1 cellular context compared by ENCODE assay signal in the genomic region with DNA sequence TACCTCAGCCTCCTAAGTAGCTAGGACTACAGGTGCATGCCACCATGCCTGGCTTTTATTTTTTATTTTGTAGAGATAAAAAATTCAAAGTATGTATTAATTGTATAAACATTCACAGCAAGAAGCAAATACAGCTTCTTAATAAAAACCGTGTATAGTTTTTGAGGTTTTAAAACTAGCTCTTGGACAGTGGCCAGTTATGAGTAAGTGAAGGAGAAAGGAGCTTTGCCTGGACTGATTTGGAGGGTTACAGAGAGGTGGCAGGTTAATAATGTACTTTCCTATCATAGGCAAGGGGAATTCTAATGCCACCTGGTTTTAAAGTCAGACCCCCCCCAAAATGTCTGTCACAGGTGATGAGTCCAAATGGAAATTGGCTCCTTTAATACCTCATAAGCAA.
TF ChIP-seq lines count a peak whose summit lies in the region.

No MANE protein-coding gene starts in this region.

TF ChIP-seq in IMR-90, 13 proteins besides CTCF, POLR2A, EP300 and RAD21 (continued from another document):
- TF ChIP-seq, protein P1, sequence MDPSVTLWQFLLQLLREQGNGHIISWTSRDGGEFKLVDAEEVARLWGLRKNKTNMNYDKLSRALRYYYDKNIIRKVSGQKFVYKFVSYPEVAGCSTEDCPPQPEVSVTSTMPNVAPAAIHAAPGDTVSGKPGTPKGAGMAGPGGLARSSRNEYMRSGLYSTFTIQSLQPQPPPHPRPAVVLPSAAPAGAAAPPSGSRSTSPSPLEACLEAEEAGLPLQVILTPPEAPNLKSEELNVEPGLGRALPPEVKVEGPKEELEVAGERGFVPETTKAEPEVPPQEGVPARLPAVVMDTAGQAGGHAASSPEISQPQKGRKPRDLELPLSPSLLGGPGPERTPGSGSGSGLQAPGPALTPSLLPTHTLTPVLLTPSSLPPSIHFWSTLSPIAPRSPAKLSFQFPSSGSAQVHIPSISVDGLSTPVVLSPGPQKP (IDR thresholded peaks at IDR 0.05; ENCODE audit: borderline replicate concordance, low read depth, low read length), result no peak
- TF ChIP-seq RCOR1 (IDR thresholded peaks at IDR 0.05; ENCODE audit: insufficient replicate concordance, low read length) (no peak), CHD1 (IDR thresholded peaks at IDR 0.05; ENCODE audit: low read depth, low read length) (no peak), RFX5 (IDR thresholded peaks at IDR 0.05; ENCODE audit: low read depth, low read length) (no peak), BHLHE40 (IDR thresholded peaks at IDR 0.05; ENCODE audit: low read depth, low read length) (no peak), MAZ (IDR thresholded peaks at IDR 0.05; ENCODE audit: borderline replicate concordance, low read depth, low read length) (no peak), FOS (IDR thresholded peaks at IDR 0.05; ENCODE audit: low read depth, low read length) (no peak), MAFK (IDR thresholded peaks at IDR 0.05; ENCODE audit: low read depth, low read length) (no peak), NFE2L2 (IDR thresholded peaks at IDR 0.05; ENCODE audit: low read depth, low read length) (no peak), CEBPB (IDR thresholded peaks at IDR 0.05; ENCODE audit: low read depth, low read length) (no peak), MXI1 (IDR thresholded peaks at IDR 0.05; ENCODE audit: borderline replicate concordance, low read depth, low read length) (no peak)
